1 cellular context compared by ENCODE assay signal in the genomic region with DNA sequence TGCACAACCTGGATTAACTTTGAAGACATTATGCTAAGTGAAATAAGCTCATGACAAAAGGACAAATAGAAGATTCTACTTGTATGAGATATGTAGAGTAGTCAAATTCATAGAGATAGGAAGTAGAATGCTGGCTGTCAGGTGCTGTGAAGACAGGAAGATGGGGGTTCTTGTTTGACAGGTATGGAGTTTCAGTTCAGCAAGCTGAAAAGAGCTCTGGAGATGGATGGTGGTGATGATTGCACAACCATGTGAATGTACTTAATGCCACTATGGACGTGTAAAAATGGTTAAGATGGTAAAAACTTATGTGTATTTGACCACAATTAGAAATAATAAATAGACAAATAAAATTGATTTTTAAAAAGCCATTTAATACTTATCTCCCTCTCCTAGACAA.
TF ChIP-seq lines count a peak whose summit lies in the region.

No MANE protein-coding gene starts in this region.

TF ChIP-seq in K562, 482 proteins besides CTCF, POLR2A, EP300 and RAD21 (continued from another document):
- TF ChIP-seq, protein P1, sequence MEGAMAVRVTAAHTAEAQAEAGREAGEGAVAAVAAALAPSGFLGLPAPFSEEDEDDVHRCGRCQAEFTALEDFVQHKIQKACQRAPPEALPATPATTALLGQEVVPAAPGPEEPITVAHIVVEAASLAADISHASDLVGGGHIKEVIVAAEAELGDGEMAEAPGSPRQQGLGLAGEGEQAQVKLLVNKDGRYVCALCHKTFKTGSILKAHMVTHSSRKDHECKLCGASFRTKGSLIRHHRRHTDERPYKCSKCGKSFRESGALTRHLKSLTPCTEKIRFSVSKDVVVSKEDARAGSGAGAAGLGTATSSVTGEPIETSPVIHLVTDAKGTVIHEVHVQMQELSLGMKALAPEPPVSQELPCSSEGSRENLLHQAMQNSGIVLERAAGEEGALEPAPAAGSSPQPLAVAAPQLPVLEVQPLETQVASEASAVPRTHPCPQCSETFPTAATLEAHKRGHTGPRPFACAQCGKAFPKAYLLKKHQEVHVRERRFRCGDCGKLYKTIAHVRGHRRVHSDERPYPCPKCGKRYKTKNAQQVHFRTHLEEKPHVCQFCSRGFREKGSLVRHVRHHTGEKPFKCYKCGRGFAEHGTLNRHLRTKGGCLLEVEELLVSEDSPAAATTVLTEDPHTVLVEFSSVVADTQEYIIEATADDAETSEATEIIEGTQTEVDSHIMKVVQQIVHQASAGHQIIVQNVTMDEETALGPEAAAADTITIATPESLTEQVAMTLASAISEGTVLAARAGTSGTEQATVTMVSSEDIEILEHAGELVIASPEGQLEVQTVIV (CRISPR knock-in tag; IDR thresholded peaks at IDR 0.05; ENCODE audit: borderline replicate concordance) = no peak
